ENCODE assay signal across 1 cellular context in genomic region chr5:157582731-157583580, GRCh38.
TF ChIP-seq lines count a peak whose summit lies in the region.

No MANE protein-coding gene starts in this region.

TF ChIP-seq in HCT116, 20 proteins besides CTCF, POLR2A, EP300 and RAD21 (continued from another document):
- TF ChIP-seq, protein P1, sequence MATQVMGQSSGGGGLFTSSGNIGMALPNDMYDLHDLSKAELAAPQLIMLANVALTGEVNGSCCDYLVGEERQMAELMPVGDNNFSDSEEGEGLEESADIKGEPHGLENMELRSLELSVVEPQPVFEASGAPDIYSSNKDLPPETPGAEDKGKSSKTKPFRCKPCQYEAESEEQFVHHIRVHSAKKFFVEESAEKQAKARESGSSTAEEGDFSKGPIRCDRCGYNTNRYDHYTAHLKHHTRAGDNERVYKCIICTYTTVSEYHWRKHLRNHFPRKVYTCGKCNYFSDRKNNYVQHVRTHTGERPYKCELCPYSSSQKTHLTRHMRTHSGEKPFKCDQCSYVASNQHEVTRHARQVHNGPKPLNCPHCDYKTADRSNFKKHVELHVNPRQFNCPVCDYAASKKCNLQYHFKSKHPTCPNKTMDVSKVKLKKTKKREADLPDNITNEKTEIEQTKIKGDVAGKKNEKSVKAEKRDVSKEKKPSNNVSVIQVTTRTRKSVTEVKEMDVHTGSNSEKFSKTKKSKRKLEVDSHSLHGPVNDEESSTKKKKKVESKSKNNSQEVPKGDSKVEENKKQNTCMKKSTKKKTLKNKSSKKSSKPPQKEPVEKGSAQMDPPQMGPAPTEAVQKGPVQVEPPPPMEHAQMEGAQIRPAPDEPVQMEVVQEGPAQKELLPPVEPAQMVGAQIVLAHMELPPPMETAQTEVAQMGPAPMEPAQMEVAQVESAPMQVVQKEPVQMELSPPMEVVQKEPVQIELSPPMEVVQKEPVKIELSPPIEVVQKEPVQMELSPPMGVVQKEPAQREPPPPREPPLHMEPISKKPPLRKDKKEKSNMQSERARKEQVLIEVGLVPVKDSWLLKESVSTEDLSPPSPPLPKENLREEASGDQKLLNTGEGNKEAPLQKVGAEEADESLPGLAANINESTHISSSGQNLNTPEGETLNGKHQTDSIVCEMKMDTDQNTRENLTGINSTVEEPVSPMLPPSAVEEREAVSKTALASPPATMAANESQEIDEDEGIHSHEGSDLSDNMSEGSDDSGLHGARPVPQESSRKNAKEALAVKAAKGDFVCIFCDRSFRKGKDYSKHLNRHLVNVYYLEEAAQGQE (IDR thresholded peaks at IDR 0.05; ENCODE audit: low read depth): no peak
